ENCODE assay signal across 1 cellular context in the genomic region with DNA sequence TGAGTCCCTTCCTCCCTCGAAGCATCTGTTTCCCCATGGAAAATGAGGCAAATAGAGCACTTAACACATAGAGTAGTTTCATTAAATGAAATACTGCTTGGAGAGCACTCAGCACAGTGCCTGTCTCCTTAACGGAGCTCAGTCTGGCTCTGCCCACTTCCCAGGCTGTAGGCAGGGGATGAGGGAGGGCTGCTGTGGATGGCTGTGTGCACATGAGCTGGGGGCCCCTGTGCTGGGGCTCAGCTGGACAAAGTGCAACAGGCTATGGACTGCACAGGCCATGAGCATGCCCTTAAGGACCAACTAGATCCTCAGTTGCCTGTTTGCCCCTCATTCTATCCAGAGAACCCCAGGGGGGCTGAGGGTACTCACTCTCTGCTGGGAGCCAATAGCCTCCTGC.
TF ChIP-seq lines count a peak whose summit lies in the region.

No MANE protein-coding gene starts in this region.

TF ChIP-seq in IMR-90, 13 proteins besides CTCF, POLR2A, EP300 and RAD21:
- TF ChIP-seq SMC3 (IDR thresholded peaks at IDR 0.05; ENCODE audit: low read depth, low read length) (no peak), CHD1 (IDR thresholded peaks at IDR 0.05; ENCODE audit: low read depth, low read length) (no peak)
